ENCODE assay signal across 13 cellular contexts in the genomic region with DNA sequence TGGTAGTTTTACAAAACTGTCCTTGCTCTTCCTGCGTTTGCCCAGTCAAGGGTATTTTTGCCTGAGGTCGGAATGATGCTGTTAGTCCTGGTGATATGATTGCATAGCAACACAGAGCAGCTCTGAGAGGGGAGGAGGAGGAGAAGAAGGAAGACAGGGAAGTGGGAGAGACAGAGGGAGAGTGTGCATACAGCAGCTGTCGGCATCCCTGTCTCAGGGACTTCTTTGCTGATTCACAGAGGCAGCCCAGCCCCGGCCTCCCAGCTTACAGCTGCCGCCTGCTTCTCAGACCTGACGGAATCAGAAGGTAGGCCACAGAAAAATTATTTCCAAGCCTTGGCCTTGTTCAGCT. TPM values are rescaled to one million over a fixed set of nuclear protein-coding genes. Genes with fewer than 3 reads are reported as not detected.
DNase-seq lines count a peak whose midpoint lies in the region; ATAC-seq, FAIRE-seq and TF ChIP-seq lines count a peak whose summit lies in the region.
"Had no signal": no experiment of that assay in that cellular context is flagged by ENCODE, and none has a peak within 500 bp of the region (broad histone marks: within the 10 kb centered on the region; RNA-seq: fewer than 3 reads in every experiment).

No MANE protein-coding gene starts in this region.

- H3K4me2 ChIP-seq in fibroblast of lung (ENCODE audit: extremely low read depth, insufficient read depth, low read length): peak overlapping the region; percentile 21
- H3K4me2 ChIP-seq: A549 had no signal

- H3K27me3 Mint-ChIP-seq in activated T-helper 1 cell treated with anti-CD3 and anti-CD28 coated beads, Interleukin-12 subunit alpha, Interleukin-12 subunit beta, Interleukin-2, Interleukin-4 antibody, amounts not matched to agents 30 ng/mL and 10 ng/mL and 1 ng/mL, durations not matched to agents 14 hours and 24 hours and 36 hours (ENCODE audit: insufficient read depth): peaks cover 2% of the 10 kb centered on the region

- no peak overlapping the region for H3K9ac ChIP-seq in fibroblast of lung (ENCODE audit: insufficient read depth, low read length)

- no peak overlapping the region for H3K27ac Mint-ChIP-seq in activated T-helper 1 cell treated with anti-CD3 and anti-CD28 coated beads, Interleukin-12 subunit alpha, Interleukin-12 subunit beta, Interleukin-2, Interleukin-4 antibody, amounts not matched to agents 30 ng/mL and 10 ng/mL and 1 ng/mL, durations not matched to agents 14 hours and 24 hours and 36 hours

- H3K4me3 Mint-ChIP-seq in activated T-helper 1 cell treated with anti-CD3 and anti-CD28 coated beads, Interleukin-12 subunit alpha, Interleukin-12 subunit beta, Interleukin-2, Interleukin-4 antibody, amounts not matched to agents 30 ng/mL and 10 ng/mL and 1 ng/mL, durations not matched to agents 14 hours and 24 hours and 36 hours: no peak overlapping the region

- TF ChIP-seq CTCF in fibroblast of lung (conservative IDR thresholded peaks at IDR 0.05 in 1 of 2, IDR thresholded peaks at IDR 0.05 in 1 of 2; ENCODE audit: low read depth in 1 of 2, low read length in 2 of 2): no peak

- no peak for ATAC-seq in HG03159 (IDR thresholded peaks at IDR 0.05; ENCODE audit: unreplicated experiment)
- ATAC-seq: A549; activated CD4-positive, CD25-positive, alpha-beta regulatory T cell treated with anti-CD3 and anti-CD28 coated beads, Interleukin-2, amount 50 U/mL, for 24 hours had no signal

- no peak for FAIRE-seq in GM12891 (lab: Jason Lieb, UNC)
- FAIRE-seq: A549 had no signal

- H4K20me1 ChIP-seq in fibroblast of lung (ENCODE audit: control insufficient read depth, extremely low read depth, insufficient read depth, low read length): no peaks in the 10 kb centered on the region

- H3K4me1 ChIP-seq in fibroblast of lung (ENCODE audit: control insufficient read depth, extremely low read depth, insufficient read depth, low read length): no peaks in the 10 kb centered on the region
- H3K4me1 ChIP-seq: A549, thyroid gland had no signal

- peak overlapping the region; percentile 65 for H2AFZ ChIP-seq in fibroblast of lung (ENCODE audit: low read length)

- no peaks in the 10 kb centered on the region for H3K79me2 ChIP-seq in fibroblast of lung (ENCODE audit: control insufficient read depth, insufficient read depth, low read length)

- no peaks in the 10 kb centered on the region for H3K36me3 Mint-ChIP-seq in activated T-helper 1 cell treated with anti-CD3 and anti-CD28 coated beads, Interleukin-12 subunit alpha, Interleukin-12 subunit beta, Interleukin-2, Interleukin-4 antibody, amounts not matched to agents 30 ng/mL and 10 ng/mL and 1 ng/mL, durations not matched to agents 14 hours and 24 hours and 36 hours (ENCODE audit: low read depth)

- peak; percentile 7 for DNase-seq in activated CD4-positive, alpha-beta T cell treated with anti-CD3 and anti-CD28 coated beads for 1 hour
- DNase-seq in activated CD4-positive, alpha-beta T cell treated with anti-CD3 and anti-CD28 coated beads, Interleukin-2, amount 50 U/mL, for 48 hours: no peak
- DNase-seq in RPMI7951 (ENCODE audit: low read depth): peak; percentile 10
- DNase-seq in fibroblast of lung (ENCODE audit: low read depth in 2 of 2): peak; percentile 51 to 72
- DNase-seq in posterior cingulate gyrus: peak in 8 of 10 donors; percentile 14 to 90 (median 41)
- no peak for DNase-seq in activated T-helper 1 cell treated with anti-CD3 and anti-CD28 coated beads, Interleukin-12 subunit alpha, Interleukin-12 subunit beta, Interleukin-2, Interleukin-4 antibody, amounts not matched to agents 30 ng/mL and 10 ng/mL and 1 ng/mL, durations not matched to agents 14 hours and 24 hours and 36 hours (ENCODE audit: low spot score)
- no peak for DNase-seq in GM12891 (ENCODE audit: insufficient read length, low spot score)
- DNase-seq: NCI-H187 treated with DMSO at 0.1 percent for 48 hours, thyroid gland had no signal

- intact Hi-C loops in posterior cingulate gyrus (cut with DNase I): no loop called here
- intact Hi-C loops in activated T-helper 1 cell treated with anti-CD3 and anti-CD28 coated beads, Interleukin-12 subunit alpha, Interleukin-12 subunit beta, Interleukin-2, Interleukin-4 antibody, amounts not matched to agents 30 ng/mL and 10 ng/mL and 1 ng/mL, durations not matched to agents 14 hours and 24 hours and 36 hours (cut with micrococcal nuclease): no loop called here

- no peaks in the 10 kb centered on the region for H3K36me3 ChIP-seq in fibroblast of lung (ENCODE audit: control insufficient read depth, insufficient read depth, low read length)
- H3K36me3 ChIP-seq: thyroid gland had no signal

- no peak for TF ChIP-seq POLR2A in GM12891 (IDR thresholded peaks at IDR 0.05; ENCODE audit: low read depth, low read length)

- H3K27me3 ChIP-seq in fibroblast of lung (ENCODE audit: control insufficient read depth, insufficient read depth, low read length): no peaks in the 10 kb centered on the region
- H3K27me3 ChIP-seq: thyroid gland had no signal

- no peaks in the 10 kb centered on the region for H3K9me3 Mint-ChIP-seq in activated T-helper 1 cell treated with anti-CD3 and anti-CD28 coated beads, Interleukin-12 subunit alpha, Interleukin-12 subunit beta, Interleukin-2, Interleukin-4 antibody, amounts not matched to agents 30 ng/mL and 10 ng/mL and 1 ng/mL, durations not matched to agents 14 hours and 24 hours and 36 hours

- peak overlapping the region in 2 of 4 experiments; percentile 29 to 41 for H3K4me3 ChIP-seq in fibroblast of lung (replicated peaks in 1 of 4; ENCODE audit: control extremely low read depth in 1 of 4, insufficient read depth in 1 of 4, low read depth in 3 of 4, low read length in 4 of 4)
- H3K4me3 ChIP-seq: A549, thyroid gland had no signal

- H3K9me3 ChIP-seq in fibroblast of lung (ENCODE audit: control insufficient read depth, insufficient read depth, low read depth, low read length): no peaks in the 10 kb centered on the region
- H3K9me3 ChIP-seq: A549, thyroid gland had no signal

- H3K4me1 Mint-ChIP-seq in activated T-helper 1 cell treated with anti-CD3 and anti-CD28 coated beads, Interleukin-12 subunit alpha, Interleukin-12 subunit beta, Interleukin-2, Interleukin-4 antibody, amounts not matched to agents 30 ng/mL and 10 ng/mL and 1 ng/mL, durations not matched to agents 14 hours and 24 hours and 36 hours (ENCODE audit: low read depth): no peaks in the 10 kb centered on the region

- H3K27ac ChIP-seq in fibroblast of lung (ENCODE audit: insufficient read depth, low read length): peak overlapping the region; percentile 16
- H3K27ac ChIP-seq: A549, RWPE1, thyroid gland had no signal

TF ChIP-seq in GM12891, 5 proteins besides CTCF, POLR2A, EP300 and RAD21:
- no peak for TF ChIP-seq POU2F2 (IDR thresholded peaks at IDR 0.05; ENCODE audit: low read depth, low read length)

RNA-seq across cellular contexts. Expression of a gene that starts 0.2 kb away (rescaled TPM):
- 0.10 and 0.12 TPM in 2 replicates for total RNA-seq in RPMI7951 (2014; rRNA removed; shearing (Covaris generic))
- under 0.01 and 0.50 TPM in 2 replicates for total RNA-seq in fibroblast of lung
- 0.59 and 0.64 TPM in 2 replicates for polyA plus RNA-seq in fibroblast of lung
- polyA plus RNA-seq in fibroblast of lung (2012): 0.92 and 0.93 TPM in 2 replicates
- 1.7 and 4.8 TPM in 2 replicates for polyA minus RNA-seq in fibroblast of lung (ENCODE audit: low replicate concordance)
- 0.23 and 0.39 TPM in 2 replicates for total RNA-seq in activated T-helper 1 cell treated with anti-CD3 and anti-CD28 coated beads, Interleukin-12 subunit alpha, Interleukin-12 subunit beta, Interleukin-2, Interleukin-4 antibody, amounts not matched to agents 30 ng/mL and 10 ng/mL and 1 ng/mL, durations not matched to agents 14 hours and 24 hours and 36 hours
- polyA plus RNA-seq in GM12891 (2012; ENCODE audit: low read depth, missing spikeins): 0.06 TPM
- total RNA-seq: thyroid gland had no signal

Comparison
In these comparisons a context has a peak if more than half of its experiments do, and no peak if none do; other contexts are left out.
1. DNase-seq: peak in activated CD4-positive, alpha-beta T cell treated with anti-CD3 and anti-CD28 coated beads for 1 hour (single experiment), RPMI7951 (single experiment), fibroblast of lung (2 of 2) and posterior cingulate gyrus (8 of 10); none in activated CD4-positive, alpha-beta T cell treated with anti-CD3 and anti-CD28 coated beads, Interleukin-2, amount 50 U/mL, for 48 hours (0 of 2), activated T-helper 1 cell treated with anti-CD3 and anti-CD28 coated beads, Interleukin-12 subunit alpha, Interleukin-12 subunit beta, Interleukin-2, Interleukin-4 antibody, amounts not matched to agents 30 ng/mL and 10 ng/mL and 1 ng/mL, durations not matched to agents 14 hours and 24 hours and 36 hours (single experiment) and GM12891 (single experiment).